ENCODE assay signal across 8 cellular contexts in genomic region chr9:137551656-137552534, GRCh38. TPM values are rescaled to one million over a fixed set of nuclear protein-coding genes. Genes with fewer than 3 reads are reported as not detected.
DNase-seq lines count a peak whose midpoint lies in the region; ATAC-seq and TF ChIP-seq lines count a peak whose summit lies in the region.

Gene MRPL41 (plus strand): TSS chr9:137551879. CDS start chr9:137552082, 203 bp downstream.

- 0 to 10% methylated on average over 34 to 36 of the region's 111 CpGs for WGBS in lower leg skin, 2 donors

- H3K4me3 ChIP-seq in BJ (ENCODE audit: low read depth, low read length) = peak within 1 kb of the TSS; percentile 73
- H3K4me3 ChIP-seq in dorsolateral prefrontal cortex = peak within 1 kb of the TSS; percentile 62 to 92 (median 81)
- peak within 1 kb of the TSS; percentile 51 for H3K4me3 ChIP-seq in lower leg skin (ENCODE audit: low read depth, poor library complexity, severe bottlenecking)

- no peak for TF ChIP-seq POLR2A in lower leg skin (IDR thresholded peaks at IDR 0.05)

- POLR2A ChIA-PET in BJ (lab: Charles Lee) = no interaction called here
- POLR2A ChIA-PET in activated CD4-positive, alpha-beta memory T cell treated with anti-CD3 and anti-CD28 coated beads, Interleukin-2, amount 10 ng/mL, durations not matched to agents 7 days and 5 days (lab: Charles Lee) = interaction anchor here (0.6 to 1.8 kb wide), 15 partner anchors 9 to 311 kb away, joined by 3 to 9 read pairs (median 3); partner anchors contain the start of genes ARRDC1, DPH7, EHMT1 and TUBB4B

- peak within 1 kb of the TSS; percentile 84 for H3K4me3 Mint-ChIP-seq in activated CD4-positive, alpha-beta memory T cell treated with anti-CD3 and anti-CD28 coated beads, Interleukin-2, amount 10 ng/mL, durations not matched to agents 7 days and 5 days

- H3K36me3 Mint-ChIP-seq in activated CD4-positive, alpha-beta memory T cell treated with anti-CD3 and anti-CD28 coated beads, Interleukin-2, amount 10 ng/mL, durations not matched to agents 7 days and 5 days (ENCODE audit: low read depth) = peaks cover 15% of the 10 kb centered on the region

- H3K27ac ChIP-seq in dorsolateral prefrontal cortex = peak within 1 kb of the TSS; percentile 52 to 96 (median 91)

- H3K27me3 ChIP-seq in BJ (ENCODE audit: control insufficient read depth, insufficient read depth, low read length) (no peaks in the 10 kb centered on the region), dorsolateral prefrontal cortex (no peaks in the 10 kb centered on the region)

- no peaks in the 10 kb centered on the region for H3K9me3 Mint-ChIP-seq in activated CD4-positive, alpha-beta memory T cell treated with anti-CD3 and anti-CD28 coated beads, Interleukin-2, amount 10 ng/mL, durations not matched to agents 7 days and 5 days

- ATAC-seq in HG03460 (IDR thresholded peaks at IDR 0.05; ENCODE audit: unreplicated experiment) = peak; percentile 70

- TF ChIP-seq CTCF in BJ (IDR thresholded peaks at IDR 0.05; ENCODE audit: insufficient read depth, low read depth, low read length) = no peak
- TF ChIP-seq CTCF in dorsolateral prefrontal cortex (IDR thresholded peaks at IDR 0.05 in 54 of 56, conservative IDR thresholded peaks at IDR 0.05 in 2 of 56; ENCODE audit: low read depth in 1 of 56, partially characterized antibody in 56 of 56) = peak in 5 of 56 donors; percentile 2 to 32 (median 5)
- no peak for TF ChIP-seq CTCF in lower leg skin (IDR thresholded peaks at IDR 0.05)

- peaks cover 21% of the 10 kb centered on the region for H3K4me1 Mint-ChIP-seq in activated CD4-positive, alpha-beta memory T cell treated with anti-CD3 and anti-CD28 coated beads, Interleukin-2, amount 10 ng/mL, durations not matched to agents 7 days and 5 days

- no peaks in the 10 kb centered on the region for H3K27me3 Mint-ChIP-seq in activated CD4-positive, alpha-beta memory T cell treated with anti-CD3 and anti-CD28 coated beads, Interleukin-2, amount 10 ng/mL, durations not matched to agents 7 days and 5 days

- CTCF ChIA-PET in BJ (lab: Yijun Ruan, JAX) = interaction anchor here (0.9 to 1.2 kb wide), 6 partner anchors 9 to 127 kb away, joined by 3 to 4 read pairs (median 4); no protein-coding TSS in a partner anchor
- CTCF ChIA-PET in activated CD4-positive, alpha-beta memory T cell treated with anti-CD3 and anti-CD28 coated beads, Interleukin-2, amount 10 ng/mL, durations not matched to agents 7 days and 5 days (lab: Charles Lee) = interaction anchor here (0.6 to 1.5 kb wide), 7 partner anchors 17 to 888 kb away, joined by 3 to 4 read pairs (median 3); partner anchors contain the start of genes EXD3, NOXA1 and PTGDS

- peak within 1 kb of the TSS; percentile 76 for H3K27ac Mint-ChIP-seq in activated CD4-positive, alpha-beta memory T cell treated with anti-CD3 and anti-CD28 coated beads, Interleukin-2, amount 10 ng/mL, durations not matched to agents 7 days and 5 days

- peaks cover 19% of the 10 kb centered on the region for H3K36me3 ChIP-seq in BJ (ENCODE audit: control insufficient read depth, insufficient read depth, low read length)

- intact Hi-C loops in dorsolateral prefrontal cortex (cut with DNase I) = loop anchor here (1.0 to 10.0 kb wide), 3 partner anchors 26 to 143 kb away; partner anchors contain the start of genes ZMYND19 (in 2 of the 2) and DPH7 (in 1 of the 2)
- intact Hi-C loops in lower leg skin (cut with DNase I; ENCODE audit: low total_unique reads) = no loop called here

- DNase-seq in BJ (ENCODE audit: low read depth) = peak; percentile 14
- DNase-seq in GM19240 (ENCODE audit: insufficient read length, low spot score) = peak; percentile 98
- DNase-seq in NCI-H82 (lab: John Stamatoyannopoulos, UW) = peak; percentile 97
- peak; percentile 91 for DNase-seq in activated CD4-positive, alpha-beta memory T cell treated with anti-CD3 and anti-CD28 coated beads, Interleukin-2, amount 10 ng/mL, durations not matched to agents 7 days and 5 days
- DNase-seq in dorsolateral prefrontal cortex = peak; percentile 76 to 96 (median 88)
- DNase-seq in lower leg skin (ENCODE audit: low spot score in 2 of 2) = peak; percentile 71 to 97
- peak; percentile 82 to 86 for DNase-seq in stimulated activated CD4-positive, alpha-beta T cell treated with anti-CD3 and anti-CD28 coated beads, Interleukin-4, amount 100 ng/mL, for 48 hours (ENCODE audit: low read depth in 2 of 2)

RNA-seq across cellular contexts. Expression of gene MRPL41, which starts in this region (rescaled TPM):
- polyA plus RNA-seq in BJ (2011; rRNA removed) = 19.8 and 28.7 TPM in 2 replicates
- 2.8 and 4.5 TPM in 2 replicates for polyA minus RNA-seq in BJ (2011; rRNA and poly(A)+ RNA removed)
- total RNA-seq in activated CD4-positive, alpha-beta memory T cell treated with anti-CD3 and anti-CD28 coated beads, Interleukin-2, amount 10 ng/mL, durations not matched to agents 7 days and 5 days = 10 to 100 TPM; 51.6 to 52.6 TPM
- total RNA-seq in dorsolateral prefrontal cortex (100 to 1,000 TPM in 88 of 120 experiments, 10 to 100 TPM in 32; 66.9 to 190 (median 109) TPM), lower leg skin (10 to 100 TPM; 54.6 to 61.8 (median 58.5) TPM)

Comparison
In these comparisons a context has a peak if more than half of its experiments do, and no peak if none do; other contexts are left out.
1. Peak in every context shown above with its lines: DNase-seq, ATAC-seq, H3K4me3 ChIP-seq and H3K27ac ChIP-seq.
2. DNase-seq: peak in every context shown above with its lines; median percentile 98 in GM19240; 97 in NCI-H82; 91 in activated CD4-positive, alpha-beta memory T cell treated with anti-CD3 and anti-CD28 coated beads, Interleukin-2, amount 10 ng/mL, durations not matched to agents 7 days and 5 days; 88 in dorsolateral prefrontal cortex; 84 in lower leg skin; 84 in stimulated activated CD4-positive, alpha-beta T cell treated with anti-CD3 and anti-CD28 coated beads, Interleukin-4, amount 100 ng/mL, for 48 hours; 14 in BJ.